In the genomic region with DNA sequence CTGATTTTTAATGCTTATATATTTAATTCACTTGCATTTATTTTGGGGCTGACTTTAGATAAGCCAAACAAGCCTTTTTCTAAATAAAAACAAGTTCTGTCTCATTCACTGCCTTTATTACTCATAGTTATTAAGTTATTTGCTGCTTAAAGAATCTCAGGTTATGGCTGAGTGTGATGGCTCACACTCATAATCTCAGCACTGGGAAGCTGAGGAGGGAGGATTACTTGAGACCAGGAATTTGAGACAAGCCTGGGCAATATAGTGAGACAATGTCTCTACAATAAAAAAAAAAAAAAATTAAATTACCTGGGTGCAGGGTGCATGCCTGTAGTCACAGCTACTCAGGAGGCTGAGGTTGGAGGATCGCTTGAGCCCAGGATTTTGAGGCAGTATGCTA, we compare ENCODE assay signal across 8 cellular contexts.
"Had no signal": no experiment of that assay in that cellular context is flagged by ENCODE, and none has a peak within 500 bp of the region (broad histone marks: within the 10 kb centered on the region; RNA-seq: fewer than 3 reads in every experiment).

No MANE protein-coding gene starts in this region.

- H3K27ac Mint-ChIP-seq: HFFc6 had no signal

- H3K4me1 ChIP-seq: HAP-1 had no signal

- H3K9me3 Mint-ChIP-seq: HFFc6 had no signal

- H3K4me3 ChIP-seq: GM23248, HAP-1 had no signal

- H3K27ac ChIP-seq: GM23248 had no signal

- FAIRE-seq: HTR-8/SVneo had no signal

- H3K36me3 ChIP-seq: HAP-1 had no signal

- DNase-seq: GM23248, GOT3, H7, HFFc6, IMR-90 had no signal

- ATAC-seq: HCT116 had no signal

- H3K4me3 Mint-ChIP-seq: HFFc6 had no signal
